ENCODE assay signal across 1 cellular context in genomic region chr17:38864636-38865398, GRCh38.
TF ChIP-seq lines count a peak whose summit lies in the region.

No MANE protein-coding gene starts in this region.

TF ChIP-seq in HEK293, 187 proteins besides CTCF, POLR2A, EP300 and RAD21 (continued from another document):
- TF ChIP-seq ZSCAN5A (tag by site-specific recombination; IDR thresholded peaks at IDR 0.05) (no peak), ZNF580 (tag by site-specific recombination; IDR thresholded peaks at IDR 0.05) (peak; percentile 49; the same call in 1 of the 2 replicates), YY1 (tag by site-specific recombination; IDR thresholded peaks at IDR 0.05) (no peak; the same call in 1 of the 2 replicates), ZNF785 (tag by site-specific recombination; IDR thresholded peaks at IDR 0.05) (no peak)
